ENCODE assay signal across 9 cellular contexts in the genomic region with DNA sequence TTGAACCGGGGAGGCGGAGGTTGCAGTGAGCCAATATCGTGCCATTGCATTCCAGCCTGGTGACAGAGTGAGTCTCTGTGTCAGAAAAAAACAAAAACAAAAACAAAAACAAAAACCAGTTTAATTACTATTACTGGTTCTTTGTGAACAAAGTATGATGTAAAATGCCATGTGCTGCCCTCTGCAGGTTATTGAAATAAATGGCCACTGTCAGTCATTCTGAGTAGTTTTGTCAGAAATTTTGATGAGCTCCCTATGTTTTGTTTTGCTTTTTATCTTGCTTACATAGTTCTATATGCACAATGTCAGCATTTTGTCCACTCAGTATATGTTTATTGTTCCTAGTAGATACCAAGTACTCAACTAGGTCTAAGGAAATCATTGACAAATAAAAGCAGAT.
DNase-seq lines count a peak whose midpoint lies in the region; ATAC-seq and TF ChIP-seq lines count a peak whose summit lies in the region.
"Had no signal": no experiment of that assay in that cellular context is flagged by ENCODE, and none has a peak within 500 bp of the region (broad histone marks: within the 10 kb centered on the region; RNA-seq: fewer than 3 reads in every experiment).

No MANE protein-coding gene starts in this region.

- 91% methylated on average over 3 of the region's 3 CpGs for WGBS in right lobe of liver (ENCODE audit: insufficient coverage, low coverage, low lambda C conversion rate, missing lambda C conversion rate)

- TF ChIP-seq RAD21 in HCT116 (IDR thresholded peaks at IDR 0.05; ENCODE audit: low read depth), result no peak

- H3K4me3 ChIP-seq in HCT116 (replicated peaks in 1 of 2; ENCODE audit: low read depth in 1 of 2, low read length in 2 of 2) (no peak overlapping the region), adipocyte (ENCODE audit: low read length) (no peak overlapping the region), right lobe of liver (no peak overlapping the region)

- H3K27me3 ChIP-seq in HCT116 (ENCODE audit: insufficient read depth, low read length) (no peaks in the 10 kb centered on the region), adipocyte (replicated peaks; ENCODE audit: control insufficient read depth, insufficient read depth, low read length) (peaks cover 3% of the 10 kb centered on the region), right lobe of liver (no peaks in the 10 kb centered on the region)
- H3K27me3 ChIP-seq: neutrophil had no signal

- H3K36me3 ChIP-seq in HCT116 (ENCODE audit: control insufficient read depth in 1 of 2, insufficient read depth in 2 of 2, low read length in 2 of 2), result no peaks in the 10 kb centered on the region
- H3K36me3 ChIP-seq in adipocyte (ENCODE audit: control insufficient read depth, insufficient read depth, low read length, severe bottlenecking), result no peaks in the 10 kb centered on the region
- no peaks in the 10 kb centered on the region for H3K36me3 ChIP-seq in right lobe of liver
- H3K36me3 ChIP-seq: neutrophil had no signal

- H3K4me1 ChIP-seq in HCT116 (ENCODE audit: control insufficient read depth in 1 of 2, insufficient read depth in 2 of 2, low read length in 2 of 2) (no peaks in the 10 kb centered on the region), adipocyte (ENCODE audit: control insufficient read depth, insufficient read depth, low read length) (no peaks in the 10 kb centered on the region), right lobe of liver (peaks cover 0 to 10% (median 0%) of the 10 kb centered on the region in 4 donors)

- H3K4me2 ChIP-seq in HCT116 (ENCODE audit: low read length), result no peak overlapping the region

- TF ChIP-seq CTCF in HCT116 (IDR thresholded peaks at IDR 0.05 in 2 of 3, conservative IDR thresholded peaks at IDR 0.05 in 1 of 3; ENCODE audit: borderline replicate concordance in 1 of 3, insufficient read depth in 1 of 3, low read depth in 2 of 3, low read length in 2 of 3) (peak; percentile 4 to 59 (median 52); a peak in 4 of 6 replicates), right lobe of liver (IDR thresholded peaks at IDR 0.05) (peak in 3 of 4 donors; percentile 14 to 38 (median 38))

- H2AFZ ChIP-seq in HCT116 (ENCODE audit: low read depth, low read length, poor library complexity, severe bottlenecking), result no peak overlapping the region

- no peak overlapping the region for H3K9ac ChIP-seq in HCT116 (ENCODE audit: low read length)
- no peak overlapping the region for H3K9ac ChIP-seq in adipocyte (ENCODE audit: low read length)

- ATAC-seq in HCT116 (no peak), right lobe of liver (no peak), GM18505 (IDR thresholded peaks at IDR 0.05; ENCODE audit: unreplicated experiment) (no peak)

- CTCF ChIA-PET in HCT116 (lab: Charles Lee), result interaction anchor here (0.6 to 2.0 kb wide), 9 partner anchors 9 to 1225 kb away, joined by 3 to 7 read pairs (median 4); no protein-coding TSS in a partner anchor

- intact Hi-C loops in HCT116 (cut with micrococcal nuclease) (no loop called here), right lobe of liver (cut with DNase I) (loop anchor here (10.0 kb wide), 1 partner anchor 136 kb away; no protein-coding TSS in a partner anchor)

- H3K9me3 ChIP-seq in HCT116 (ENCODE audit: control insufficient read depth in 1 of 2, insufficient read depth in 1 of 2, low read depth in 1 of 2, low read length in 2 of 2) (no peaks in the 10 kb centered on the region), adipocyte (ENCODE audit: control insufficient read depth, low read length) (no peaks in the 10 kb centered on the region), right lobe of liver (no peaks in the 10 kb centered on the region)
- H3K9me3 ChIP-seq: neutrophil had no signal

- no peaks in the 10 kb centered on the region for H3K79me2 ChIP-seq in HCT116 (ENCODE audit: insufficient read depth, low read length)

- H3K27ac ChIP-seq in HCT116 (ENCODE audit: low read depth, low read length), result no peak overlapping the region
- H3K27ac ChIP-seq in right lobe of liver, result no peak overlapping the region
- H3K27ac ChIP-seq: neutrophil had no signal

- no TSS peak for BruUV-seq in HCT116 (replicated peaks; lab: Mats Ljungman, UMichigan)

- RAD21 ChIA-PET in HCT116 (lab: Charles Lee; ENCODE audit: low non-redundant PET in 1 of 2, low total read pairs in 2 of 2, uncharacterized antibody in 2 of 2, unreplicated experiment in 2 of 2), result no interaction called here

- POLR2A ChIA-PET in HCT116 (lab: Charles Lee), result no interaction called here

- no peaks in the 10 kb centered on the region for H4K20me1 ChIP-seq in HCT116 (ENCODE audit: insufficient read depth)

- H3K9me2 ChIP-seq in HCT116 (ENCODE audit: insufficient read depth), result no peaks in the 10 kb centered on the region

- DNase-seq in EH (ENCODE audit: low read depth) (peak; percentile 12), HCT116 (ENCODE audit: low read depth, low spot score) (no peak), adipocyte (ENCODE audit: low read depth) (peak; percentile 19), right lobe of liver (no peak), AG20443 (ENCODE audit: low spot score) (no peak)
- DNase-seq in activated effector memory CD4-positive, alpha-beta T cell treated with Interleukin-2 at 50 U/mL for 16 hours, result no peak
- DNase-seq: anterior cingulate cortex had no signal

- TF ChIP-seq POLR2A in HCT116 (IDR thresholded peaks at IDR 0.05; ENCODE audit: borderline replicate concordance, extremely low read depth, insufficient read depth, insufficient read length) (no peak), right lobe of liver (IDR thresholded peaks at IDR 0.05) (no peak), GM18505 (IDR thresholded peaks at IDR 0.05; ENCODE audit: borderline replicate concordance, extremely low read depth, insufficient read depth, insufficient read length) (no peak)

TF ChIP-seq in HCT116, 20 proteins besides CTCF, POLR2A, EP300 and RAD21:
- TF ChIP-seq ELF1 (IDR thresholded peaks at IDR 0.05; ENCODE audit: borderline replicate concordance, low read depth) (no peak), SP1 (IDR thresholded peaks at IDR 0.05; ENCODE audit: low read depth) (no peak), SRF (IDR thresholded peaks at IDR 0.05; ENCODE audit: low read depth) (no peak), SIN3A (IDR thresholded peaks at IDR 0.05; ENCODE audit: low read depth) (no peak), EGR1 (IDR thresholded peaks at IDR 0.05; ENCODE audit: low read depth) (no peak), CBX3 (IDR thresholded peaks at IDR 0.05; ENCODE audit: low read depth) (no peak), FOSL1 (IDR thresholded peaks at IDR 0.05; ENCODE audit: low read depth) (no peak), CEBPB (IDR thresholded peaks at IDR 0.05; ENCODE audit: low read depth) (no peak), ZNF274 (IDR thresholded peaks at IDR 0.05; ENCODE audit: low read depth, low read length) (no peak), EZH2phosphoT487 (IDR thresholded peaks at IDR 0.05; ENCODE audit: borderline replicate concordance) (no peak), POLR2AphosphoS5 (IDR thresholded peaks at IDR 0.05; ENCODE audit: low read depth, low read length) (no peak)
- TF ChIP-seq, protein P1, sequence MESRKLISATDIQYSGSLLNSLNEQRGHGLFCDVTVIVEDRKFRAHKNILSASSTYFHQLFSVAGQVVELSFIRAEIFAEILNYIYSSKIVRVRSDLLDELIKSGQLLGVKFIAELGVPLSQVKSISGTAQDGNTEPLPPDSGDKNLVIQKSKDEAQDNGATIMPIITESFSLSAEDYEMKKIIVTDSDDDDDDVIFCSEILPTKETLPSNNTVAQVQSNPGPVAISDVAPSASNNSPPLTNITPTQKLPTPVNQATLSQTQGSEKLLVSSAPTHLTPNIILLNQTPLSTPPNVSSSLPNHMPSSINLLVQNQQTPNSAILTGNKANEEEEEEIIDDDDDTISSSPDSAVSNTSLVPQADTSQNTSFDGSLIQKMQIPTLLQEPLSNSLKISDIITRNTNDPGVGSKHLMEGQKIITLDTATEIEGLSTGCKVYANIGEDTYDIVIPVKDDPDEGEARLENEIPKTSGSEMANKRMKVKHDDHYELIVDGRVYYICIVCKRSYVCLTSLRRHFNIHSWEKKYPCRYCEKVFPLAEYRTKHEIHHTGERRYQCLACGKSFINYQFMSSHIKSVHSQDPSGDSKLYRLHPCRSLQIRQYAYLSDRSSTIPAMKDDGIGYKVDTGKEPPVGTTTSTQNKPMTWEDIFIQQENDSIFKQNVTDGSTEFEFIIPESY (IDR thresholded peaks at IDR 0.05; ENCODE audit: extremely low read depth, insufficient replicate concordance, low read length), result no peak
- TF ChIP-seq, protein P2, sequence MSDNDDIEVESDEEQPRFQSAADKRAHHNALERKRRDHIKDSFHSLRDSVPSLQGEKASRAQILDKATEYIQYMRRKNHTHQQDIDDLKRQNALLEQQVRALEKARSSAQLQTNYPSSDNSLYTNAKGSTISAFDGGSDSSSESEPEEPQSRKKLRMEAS (IDR thresholded peaks at IDR 0.05), result no peak
- TF ChIP-seq, protein P3, sequence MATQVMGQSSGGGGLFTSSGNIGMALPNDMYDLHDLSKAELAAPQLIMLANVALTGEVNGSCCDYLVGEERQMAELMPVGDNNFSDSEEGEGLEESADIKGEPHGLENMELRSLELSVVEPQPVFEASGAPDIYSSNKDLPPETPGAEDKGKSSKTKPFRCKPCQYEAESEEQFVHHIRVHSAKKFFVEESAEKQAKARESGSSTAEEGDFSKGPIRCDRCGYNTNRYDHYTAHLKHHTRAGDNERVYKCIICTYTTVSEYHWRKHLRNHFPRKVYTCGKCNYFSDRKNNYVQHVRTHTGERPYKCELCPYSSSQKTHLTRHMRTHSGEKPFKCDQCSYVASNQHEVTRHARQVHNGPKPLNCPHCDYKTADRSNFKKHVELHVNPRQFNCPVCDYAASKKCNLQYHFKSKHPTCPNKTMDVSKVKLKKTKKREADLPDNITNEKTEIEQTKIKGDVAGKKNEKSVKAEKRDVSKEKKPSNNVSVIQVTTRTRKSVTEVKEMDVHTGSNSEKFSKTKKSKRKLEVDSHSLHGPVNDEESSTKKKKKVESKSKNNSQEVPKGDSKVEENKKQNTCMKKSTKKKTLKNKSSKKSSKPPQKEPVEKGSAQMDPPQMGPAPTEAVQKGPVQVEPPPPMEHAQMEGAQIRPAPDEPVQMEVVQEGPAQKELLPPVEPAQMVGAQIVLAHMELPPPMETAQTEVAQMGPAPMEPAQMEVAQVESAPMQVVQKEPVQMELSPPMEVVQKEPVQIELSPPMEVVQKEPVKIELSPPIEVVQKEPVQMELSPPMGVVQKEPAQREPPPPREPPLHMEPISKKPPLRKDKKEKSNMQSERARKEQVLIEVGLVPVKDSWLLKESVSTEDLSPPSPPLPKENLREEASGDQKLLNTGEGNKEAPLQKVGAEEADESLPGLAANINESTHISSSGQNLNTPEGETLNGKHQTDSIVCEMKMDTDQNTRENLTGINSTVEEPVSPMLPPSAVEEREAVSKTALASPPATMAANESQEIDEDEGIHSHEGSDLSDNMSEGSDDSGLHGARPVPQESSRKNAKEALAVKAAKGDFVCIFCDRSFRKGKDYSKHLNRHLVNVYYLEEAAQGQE (IDR thresholded peaks at IDR 0.05; ENCODE audit: low read depth), result no peak
TF ChIP-seq in HCT116: peak in this region for 0.

Comparison
In these comparisons a context has a peak if more than half of its experiments do, and no peak if none do; other contexts are left out.
1. DNase-seq: peak in EH (single experiment) and adipocyte (single experiment); none in HCT116 (single experiment), right lobe of liver (0 of 3), AG20443 (single experiment) and activated effector memory CD4-positive, alpha-beta T cell treated with Interleukin-2 at 50 U/mL for 16 hours (single experiment).